In genomic region chr14:20683125-20683895, GRCh38 we compare ENCODE assay signal across 1 cellular context.
TF ChIP-seq lines count a peak whose summit lies in the region.

No MANE protein-coding gene starts in this region.

TF ChIP-seq in HepG2, 621 proteins besides CTCF, POLR2A, EP300 and RAD21 (continued from another document and continues in another):
- TF ChIP-seq PLRG1 (conservative IDR thresholded peaks at IDR 0.05) = no peak
- no peak; the same call in 1 of the 2 replicates for TF ChIP-seq PLSCR1 (CRISPR knock-in tag; IDR thresholded peaks at IDR 0.05; ENCODE audit: borderline replicate concordance)
- TF ChIP-seq ARHGAP35 (CRISPR knock-in tag; IDR thresholded peaks at IDR 0.05; ENCODE audit: borderline replicate concordance) = no peak
- no peak for TF ChIP-seq ZZZ3 (CRISPR knock-in tag; IDR thresholded peaks at IDR 0.05; ENCODE audit: borderline replicate concordance)
- no peak for TF ChIP-seq NR2F6 (IDR thresholded peaks at IDR 0.05)
- 0 out of 2 replicates have a peak, but pooled peaks have one; percentile 24 for TF ChIP-seq NR2F6 (CRISPR knock-in tag; IDR thresholded peaks at IDR 0.05)
- TF ChIP-seq TFDP2 (CRISPR knock-in tag; IDR thresholded peaks at IDR 0.05) = no peak
- TF ChIP-seq SP1 (IDR thresholded peaks at IDR 0.05) = no peak
- TF ChIP-seq SP1 (CRISPR knock-in tag; IDR thresholded peaks at IDR 0.05) = no peak; the same call in 1 of the 2 replicates
- no peak for TF ChIP-seq NCOA1 (CRISPR knock-in tag; IDR thresholded peaks at IDR 0.05)
- TF ChIP-seq ZBTB34 (CRISPR knock-in tag; IDR thresholded peaks at IDR 0.05) = no peak
- TF ChIP-seq GATAD2A (CRISPR knock-in tag; IDR thresholded peaks at IDR 0.05) = peak; percentile 55
- no peak for TF ChIP-seq CBX1 (IDR thresholded peaks at IDR 0.05; ENCODE audit: low read depth)
- TF ChIP-seq, protein P1, sequence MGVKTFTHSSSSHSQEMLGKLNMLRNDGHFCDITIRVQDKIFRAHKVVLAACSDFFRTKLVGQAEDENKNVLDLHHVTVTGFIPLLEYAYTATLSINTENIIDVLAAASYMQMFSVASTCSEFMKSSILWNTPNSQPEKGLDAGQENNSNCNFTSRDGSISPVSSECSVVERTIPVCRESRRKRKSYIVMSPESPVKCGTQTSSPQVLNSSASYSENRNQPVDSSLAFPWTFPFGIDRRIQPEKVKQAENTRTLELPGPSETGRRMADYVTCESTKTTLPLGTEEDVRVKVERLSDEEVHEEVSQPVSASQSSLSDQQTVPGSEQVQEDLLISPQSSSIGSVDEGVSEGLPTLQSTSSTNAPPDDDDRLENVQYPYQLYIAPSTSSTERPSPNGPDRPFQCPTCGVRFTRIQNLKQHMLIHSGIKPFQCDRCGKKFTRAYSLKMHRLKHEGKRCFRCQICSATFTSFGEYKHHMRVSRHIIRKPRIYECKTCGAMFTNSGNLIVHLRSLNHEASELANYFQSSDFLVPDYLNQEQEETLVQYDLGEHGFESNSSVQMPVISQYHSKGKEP (CRISPR knock-in tag; IDR thresholded peaks at IDR 0.05) = no peak
- TF ChIP-seq SKI (IDR thresholded peaks at IDR 0.05; ENCODE audit: partially characterized antibody) = no peak
- TF ChIP-seq BCL6 (CRISPR knock-in tag; IDR thresholded peaks at IDR 0.05) = 0 out of 2 replicates have a peak, but pooled peaks have one; percentile 52
- no peak for TF ChIP-seq ZC3H13 (CRISPR knock-in tag; IDR thresholded peaks at IDR 0.05)
- TF ChIP-seq STAG1 (CRISPR knock-in tag; IDR thresholded peaks at IDR 0.05) = no peak
- no peak for TF ChIP-seq KDM5B (CRISPR knock-in tag; IDR thresholded peaks at IDR 0.05; ENCODE audit: borderline replicate concordance)
- no peak; the same call in 1 of the 2 replicates for TF ChIP-seq DZIP1 (CRISPR knock-in tag; IDR thresholded peaks at IDR 0.05)
- TF ChIP-seq RARA (CRISPR knock-in tag; IDR thresholded peaks at IDR 0.05) = no peak; the same call in 1 of the 2 replicates
- TF ChIP-seq, protein P2, sequence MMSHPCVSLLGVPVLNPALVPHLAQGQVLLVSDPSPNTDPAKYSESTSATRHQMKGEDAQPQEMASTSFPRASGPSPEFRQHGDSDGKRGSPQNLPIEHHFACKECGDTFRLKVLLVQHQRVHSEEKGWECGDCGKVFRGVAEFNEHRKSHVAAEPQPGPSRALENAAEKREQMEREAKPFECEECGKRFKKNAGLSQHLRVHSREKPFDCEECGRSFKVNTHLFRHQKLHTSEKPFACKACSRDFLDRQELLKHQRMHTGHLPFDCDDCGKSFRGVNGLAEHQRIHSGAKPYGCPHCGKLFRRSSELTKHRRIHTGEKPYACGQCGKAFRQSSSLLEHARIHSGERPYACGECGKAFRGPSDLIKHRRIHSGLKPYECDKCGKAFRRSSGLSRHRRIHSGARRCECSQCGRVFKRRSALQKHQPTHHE (CRISPR knock-in tag; IDR thresholded peaks at IDR 0.05; ENCODE audit: borderline replicate concordance) = no peak
- TF ChIP-seq ZIK1 (CRISPR knock-in tag; IDR thresholded peaks at IDR 0.05; ENCODE audit: borderline replicate concordance, low read depth) = no peak
- no peak; the same call in 1 of the 2 replicates for TF ChIP-seq ZNF574 (CRISPR knock-in tag; IDR thresholded peaks at IDR 0.05)
- peak; percentile 54; the same call in 1 of the 2 replicates for TF ChIP-seq ARNT2 (CRISPR knock-in tag; IDR thresholded peaks at IDR 0.05; ENCODE audit: low read depth)
- TF ChIP-seq ZNF280D (CRISPR knock-in tag; IDR thresholded peaks at IDR 0.05) = no peak; the same call in 1 of the 2 replicates
- peak; percentile 47; the same call in 1 of the 2 replicates for TF ChIP-seq IKZF5 (CRISPR knock-in tag; IDR thresholded peaks at IDR 0.05)
- TF ChIP-seq ZSCAN29 (CRISPR knock-in tag; conservative IDR thresholded peaks at IDR 0.05) = no peak
- 0 out of 2 replicates have a peak, but pooled peaks have one; percentile 24 for TF ChIP-seq ZSCAN22 (CRISPR knock-in tag; IDR thresholded peaks at IDR 0.05)
- TF ChIP-seq ZNF143 (CRISPR knock-in tag; IDR thresholded peaks at IDR 0.05) = no peak
- TF ChIP-seq SETDB1 (CRISPR knock-in tag; IDR thresholded peaks at IDR 0.05; ENCODE audit: borderline replicate concordance) = no peak
- TF ChIP-seq HNF1A (IDR thresholded peaks at IDR 0.05; ENCODE audit: low read depth) = peak; percentile 52; the same call in 1 of the 2 replicates
- TF ChIP-seq HNF1A (CRISPR knock-in tag; IDR thresholded peaks at IDR 0.05; ENCODE audit: borderline replicate concordance) = no peak; the same call in 1 of the 2 replicates
- TF ChIP-seq ZNF768 (CRISPR knock-in tag; IDR thresholded peaks at IDR 0.05) = no peak
- no peak for TF ChIP-seq SCMH1 (CRISPR knock-in tag; IDR thresholded peaks at IDR 0.05; ENCODE audit: borderline replicate concordance)
- TF ChIP-seq MAFK (conservative IDR thresholded peaks at IDR 0.05 in 1 of 2, IDR thresholded peaks at IDR 0.05 in 1 of 2; ENCODE audit: low read length in 2 of 2) = no peak
